Comparison of ENCODE assay signal across 1 cellular context in the genomic region with DNA sequence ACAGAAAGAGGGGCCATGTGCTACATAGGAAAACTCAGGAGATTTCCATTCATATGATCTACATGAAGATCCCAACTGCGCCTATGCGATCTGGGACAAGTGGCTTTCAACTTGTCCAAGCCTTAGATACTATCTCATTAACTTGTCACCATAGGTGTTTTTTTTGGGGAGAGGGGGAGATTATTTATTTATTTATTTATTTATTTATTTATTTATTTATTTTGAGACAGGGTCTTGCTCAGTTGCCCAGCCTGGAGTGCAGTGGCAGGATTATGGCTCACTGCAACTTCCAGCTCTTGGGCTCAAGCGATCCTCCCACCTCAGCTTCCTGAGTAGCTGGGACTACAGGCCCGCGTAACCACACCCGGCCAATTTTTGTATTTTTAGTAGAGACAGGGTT.
TF ChIP-seq lines count a peak whose summit lies in the region.

No MANE protein-coding gene starts in this region.

TF ChIP-seq in HEK293, 187 proteins besides CTCF, POLR2A, EP300 and RAD21 (continued from another document and continues in another):
- no peak for TF ChIP-seq HOXD13 (CRISPR knock-in tag; IDR thresholded peaks at IDR 0.05; ENCODE audit: borderline replicate concordance)
- no peak for TF ChIP-seq ZNF335 (tag by site-specific recombination; conservative IDR thresholded peaks at IDR 0.05)
- TF ChIP-seq, protein P1, sequence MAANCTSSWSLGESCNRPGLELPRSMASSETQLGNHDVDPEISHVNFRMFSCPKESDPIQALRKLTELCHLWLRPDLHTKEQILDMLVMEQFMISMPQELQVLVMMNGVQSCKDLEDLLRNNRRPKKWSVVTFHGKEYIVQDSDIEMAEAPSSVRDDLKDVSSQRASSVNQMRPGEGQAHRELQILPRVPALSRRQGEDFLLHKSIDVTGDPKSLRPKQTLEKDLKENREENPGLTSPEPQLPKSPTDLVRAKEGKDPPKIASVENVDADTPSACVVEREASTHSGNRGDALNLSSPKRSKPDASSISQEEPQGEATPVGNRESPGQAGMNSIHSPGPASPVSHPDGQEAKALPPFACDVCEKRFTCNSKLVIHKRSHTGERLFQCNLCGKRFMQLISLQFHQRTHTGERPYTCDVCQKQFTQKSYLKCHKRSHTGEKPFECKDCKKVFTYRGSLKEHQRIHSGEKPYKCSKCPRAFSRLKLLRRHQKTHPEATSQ (tag by site-specific recombination; IDR thresholded peaks at IDR 0.05) = no peak
- no peak for TF ChIP-seq ZNF488 (tag by site-specific recombination; IDR thresholded peaks at IDR 0.05)
- TF ChIP-seq ZFP69B (tag by site-specific recombination; IDR thresholded peaks at IDR 0.05) = no peak
- TF ChIP-seq, protein P2, sequence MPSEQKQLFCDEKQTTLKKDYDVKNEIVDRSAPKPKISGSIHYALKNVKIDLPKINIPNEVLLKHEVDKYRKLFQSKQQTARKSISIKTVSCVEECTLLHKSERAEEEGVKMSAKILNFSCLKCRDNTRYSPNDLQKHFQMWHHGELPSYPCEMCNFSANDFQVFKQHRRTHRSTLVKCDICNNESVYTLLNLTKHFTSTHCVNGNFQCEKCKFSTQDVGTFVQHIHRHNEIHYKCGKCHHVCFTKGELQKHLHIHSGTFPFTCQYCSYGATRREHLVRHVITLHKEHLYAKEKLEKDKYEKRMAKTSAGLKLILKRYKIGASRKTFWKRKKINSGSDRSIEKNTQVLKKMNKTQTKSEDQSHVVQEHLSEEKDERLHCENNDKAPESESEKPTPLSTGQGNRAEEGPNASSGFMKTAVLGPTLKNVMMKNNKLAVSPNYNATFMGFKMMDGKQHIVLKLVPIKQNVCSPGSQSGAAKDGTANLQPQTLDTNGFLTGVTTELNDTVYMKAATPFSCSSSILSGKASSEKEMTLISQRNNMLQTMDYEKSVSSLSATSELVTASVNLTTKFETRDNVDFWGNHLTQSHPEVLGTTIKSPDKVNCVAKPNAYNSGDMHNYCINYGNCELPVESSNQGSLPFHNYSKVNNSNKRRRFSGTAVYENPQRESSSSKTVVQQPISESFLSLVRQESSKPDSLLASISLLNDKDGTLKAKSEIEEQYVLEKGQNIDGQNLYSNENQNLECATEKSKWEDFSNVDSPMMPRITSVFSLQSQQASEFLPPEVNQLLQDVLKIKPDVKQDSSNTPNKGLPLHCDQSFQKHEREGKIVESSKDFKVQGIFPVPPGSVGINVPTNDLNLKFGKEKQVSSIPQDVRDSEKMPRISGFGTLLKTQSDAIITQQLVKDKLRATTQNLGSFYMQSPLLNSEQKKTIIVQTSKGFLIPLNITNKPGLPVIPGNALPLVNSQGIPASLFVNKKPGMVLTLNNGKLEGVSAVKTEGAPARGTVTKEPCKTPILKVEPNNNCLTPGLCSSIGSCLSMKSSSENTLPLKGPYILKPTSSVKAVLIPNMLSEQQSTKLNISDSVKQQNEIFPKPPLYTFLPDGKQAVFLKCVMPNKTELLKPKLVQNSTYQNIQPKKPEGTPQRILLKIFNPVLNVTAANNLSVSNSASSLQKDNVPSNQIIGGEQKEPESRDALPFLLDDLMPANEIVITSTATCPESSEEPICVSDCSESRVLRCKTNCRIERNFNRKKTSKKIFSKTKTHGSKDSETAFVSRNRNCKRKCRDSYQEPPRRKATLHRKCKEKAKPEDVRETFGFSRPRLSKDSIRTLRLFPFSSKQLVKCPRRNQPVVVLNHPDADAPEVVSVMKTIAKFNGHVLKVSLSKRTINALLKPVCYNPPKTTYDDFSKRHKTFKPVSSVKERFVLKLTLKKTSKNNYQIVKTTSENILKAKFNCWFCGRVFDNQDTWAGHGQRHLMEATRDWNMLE (tag by site-specific recombination; conservative IDR thresholded peaks at IDR 0.05; ENCODE audit: low read depth) = peak; percentile 85
- no peak for TF ChIP-seq WT1 (tag by site-specific recombination; IDR thresholded peaks at IDR 0.05)
- TF ChIP-seq, protein P3, sequence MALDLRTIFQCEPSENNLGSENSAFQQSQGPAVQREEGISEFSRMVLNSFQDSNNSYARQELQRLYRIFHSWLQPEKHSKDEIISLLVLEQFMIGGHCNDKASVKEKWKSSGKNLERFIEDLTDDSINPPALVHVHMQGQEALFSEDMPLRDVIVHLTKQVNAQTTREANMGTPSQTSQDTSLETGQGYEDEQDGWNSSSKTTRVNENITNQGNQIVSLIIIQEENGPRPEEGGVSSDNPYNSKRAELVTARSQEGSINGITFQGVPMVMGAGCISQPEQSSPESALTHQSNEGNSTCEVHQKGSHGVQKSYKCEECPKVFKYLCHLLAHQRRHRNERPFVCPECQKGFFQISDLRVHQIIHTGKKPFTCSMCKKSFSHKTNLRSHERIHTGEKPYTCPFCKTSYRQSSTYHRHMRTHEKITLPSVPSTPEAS (tag by site-specific recombination; IDR thresholded peaks at IDR 0.05) = no peak
- no peak for TF ChIP-seq ZNF239 (tag by site-specific recombination; IDR thresholded peaks at IDR 0.05)
- TF ChIP-seq ZNF16 (tag by site-specific recombination; IDR thresholded peaks at IDR 0.05; ENCODE audit: low read depth) = no peak
- no peak for TF ChIP-seq ZNF416 (tag by site-specific recombination; IDR thresholded peaks at IDR 0.05)
- no peak for TF ChIP-seq HOXC10 (CRISPR knock-in tag; IDR thresholded peaks at IDR 0.05)
- TF ChIP-seq ZNF549 (tag by site-specific recombination; IDR thresholded peaks at IDR 0.05) = no peak
- TF ChIP-seq ZBTB10 (tag by site-specific recombination; IDR thresholded peaks at IDR 0.05) = no peak
- TF ChIP-seq ZNF433 (tag by site-specific recombination; IDR thresholded peaks at IDR 0.05; ENCODE audit: low read depth) = peak; percentile 75
- TF ChIP-seq ZNF624 (tag by site-specific recombination; IDR thresholded peaks at IDR 0.05) = no peak
- no peak for TF ChIP-seq SP3 (tag by site-specific recombination; IDR thresholded peaks at IDR 0.05)
- TF ChIP-seq ZNF677 (tag by site-specific recombination; IDR thresholded peaks at IDR 0.05) = no peak
- TF ChIP-seq ZNF664 (tag by site-specific recombination; IDR thresholded peaks at IDR 0.05) = peak; percentile 52; the same call in 1 of the 2 replicates
- TF ChIP-seq YY1 (tag by site-specific recombination; IDR thresholded peaks at IDR 0.05) = no peak
- no peak for TF ChIP-seq ZNF670 (tag by site-specific recombination; IDR thresholded peaks at IDR 0.05; ENCODE audit: low read depth)
- TF ChIP-seq ZNF302 (tag by site-specific recombination; IDR thresholded peaks at IDR 0.05; ENCODE audit: low read depth) = no peak
- TF ChIP-seq ZNF280C (tag by site-specific recombination; IDR thresholded peaks at IDR 0.05) = no peak
- no peak for TF ChIP-seq OSR2 (tag by site-specific recombination; IDR thresholded peaks at IDR 0.05)
- no peak for TF ChIP-seq ZNF211 (tag by site-specific recombination; IDR thresholded peaks at IDR 0.05; ENCODE audit: low read depth)
- peak; percentile 62 for TF ChIP-seq ZNF623 (tag by site-specific recombination; IDR thresholded peaks at IDR 0.05)
- TF ChIP-seq ZNF155 (tag by site-specific recombination; IDR thresholded peaks at IDR 0.05) = no peak
- TF ChIP-seq ZNF600 (tag by site-specific recombination; IDR thresholded peaks at IDR 0.05) = no peak
- no peak for TF ChIP-seq KLF9 (tag by site-specific recombination; IDR thresholded peaks at IDR 0.05; ENCODE audit: low read depth)
- TF ChIP-seq OVOL3 (tag by site-specific recombination; IDR thresholded peaks at IDR 0.05) = no peak; the same call in 1 of the 2 replicates
- no peak for TF ChIP-seq ZNF221 (tag by site-specific recombination; IDR thresholded peaks at IDR 0.05; ENCODE audit: borderline replicate concordance)
- peak; percentile 88 for TF ChIP-seq ZNF394 (tag by site-specific recombination; IDR thresholded peaks at IDR 0.05; ENCODE audit: borderline replicate concordance)
- TF ChIP-seq ZNF521 (tag by site-specific recombination; IDR thresholded peaks at IDR 0.05) = no peak
- no peak for TF ChIP-seq ZNF280D (tag by site-specific recombination; IDR thresholded peaks at IDR 0.05)
- TF ChIP-seq KLF7 (tag by site-specific recombination; IDR thresholded peaks at IDR 0.05; ENCODE audit: borderline replicate concordance) = no peak
- no peak for TF ChIP-seq ZNF350 (tag by site-specific recombination; IDR thresholded peaks at IDR 0.05)
- TF ChIP-seq ZBTB8A (tag by site-specific recombination; IDR thresholded peaks at IDR 0.05) = peak; percentile 52; the same call in 1 of the 2 replicates
- TF ChIP-seq ZNF114 (tag by site-specific recombination; IDR thresholded peaks at IDR 0.05) = no peak
- peak; percentile 74 for TF ChIP-seq ZNF140 (tag by site-specific recombination; IDR thresholded peaks at IDR 0.05)
- no peak for TF ChIP-seq SETDB1 (IDR thresholded peaks at IDR 0.05; ENCODE audit: insufficient read length, low read length)
- no peak for TF ChIP-seq ZSCAN30 (tag by site-specific recombination; IDR thresholded peaks at IDR 0.05)
- no peak for TF ChIP-seq PRDM6 (tag by site-specific recombination; IDR thresholded peaks at IDR 0.05)
- TF ChIP-seq ZNF311 (tag by site-specific recombination; IDR thresholded peaks at IDR 0.05; ENCODE audit: borderline replicate concordance) = no peak
